Comparison of ENCODE assay signal across 24 cellular contexts in the genomic region with DNA sequence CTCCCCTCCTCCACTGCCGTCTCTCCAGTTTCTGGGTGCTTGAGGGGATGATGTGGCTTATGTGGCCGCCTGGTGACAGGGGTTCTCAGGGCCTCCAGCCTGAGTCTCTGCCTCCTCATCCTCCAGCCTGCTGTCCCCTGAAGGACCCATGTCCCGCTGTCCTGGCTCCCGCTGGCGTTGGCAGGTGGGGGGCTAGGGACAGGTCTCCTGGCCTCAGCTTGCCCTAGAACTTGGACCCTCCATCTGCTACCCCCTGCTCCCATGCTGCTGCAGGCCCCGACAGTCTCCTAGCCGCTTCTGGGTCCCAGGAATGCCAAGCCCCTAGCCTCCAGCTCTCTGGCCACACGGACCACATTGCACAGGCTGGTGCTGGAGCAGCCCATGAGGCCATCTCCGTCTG.
"Had no signal": no experiment of that assay in that cellular context is flagged by ENCODE, and none has a peak within 500 bp of the region (broad histone marks: within the 10 kb centered on the region; RNA-seq: fewer than 3 reads in every experiment).

No MANE protein-coding gene starts in this region.

- H3K27ac ChIP-seq: ascending aorta, body of pancreas had no signal

- H3K27me3 ChIP-seq: ascending aorta, body of pancreas had no signal

- H3K27me3 Mint-ChIP-seq: activated naive CD4-positive, alpha-beta T cell treated with anti-CD3 and anti-CD28 coated beads, Interleukin-2, amount 50 U/mL, for 24 hours had no signal

- DNase-seq: activated CD4-positive, alpha-beta T cell treated with anti-CD3 and anti-CD28 coated beads for 48 hours; activated CD4-positive, alpha-beta T cell treated with anti-CD3 and anti-CD28 coated beads, Interleukin-2, amount 50 U/mL, for 48 hours; activated CD8-positive, alpha-beta memory T cell treated with anti-CD3 and anti-CD28 coated beads, Interleukin-2, amount 10 ng/mL, durations not matched to agents 7 days and 5 days; activated effector memory CD4-positive, alpha-beta T cell treated with Interleukin-2 at 50 U/mL for 16 hours; activated naive CD4-positive, alpha-beta T cell; activated T-cell treated with anti-CD3 and anti-CD28 coated beads, Interleukin-2, amount 50 U/mL, for 24 hours; body of pancreas; KG1; NCI-H1048; NCI-H146; NCI-H187 treated with DMSO at 0.1 percent for 48 hours; NCI-H2081 treated with DMSO at 0.1 percent for 48 hours; NCI-H2171; NCI-H226; NCI-H526; NCI-H82; RPMI8226; SHP77 treated with DMSO at 0.1 percent for 48 hours had no signal

- H3K36me3 ChIP-seq: ascending aorta had no signal

- H3K9me3 ChIP-seq: ascending aorta had no signal

- H3K4me1 Mint-ChIP-seq: activated CD8-positive, alpha-beta memory T cell treated with anti-CD3 and anti-CD28 coated beads, Interleukin-2, amount 10 ng/mL, durations not matched to agents 7 days and 5 days; activated naive CD4-positive, alpha-beta T cell treated with anti-CD3 and anti-CD28 coated beads, Interleukin-2, amount 50 U/mL, for 24 hours; IgD-negative memory B cell had no signal

- H3K27ac Mint-ChIP-seq: activated CD8-positive, alpha-beta memory T cell treated with anti-CD3 and anti-CD28 coated beads, Interleukin-2, amount 10 ng/mL, durations not matched to agents 7 days and 5 days; activated naive CD4-positive, alpha-beta T cell treated with anti-CD3 and anti-CD28 coated beads, Interleukin-2, amount 50 U/mL, for 24 hours; activated T-cell treated with anti-CD3 and anti-CD28 coated beads, Interleukin-2, amount 50 U/mL, for 24 hours; activated T-helper 1 cell treated with anti-CD3 and anti-CD28 coated beads, Interleukin-12 subunit alpha, Interleukin-12 subunit beta, Interleukin-2, Interleukin-4 antibody, amounts not matched to agents 30 ng/mL and 10 ng/mL and 1 ng/mL, durations not matched to agents 14 hours and 24 hours and 36 hours; IgD-negative memory B cell; T-helper 1 cell treated with Interleukin-12 subunit alpha and Interleukin-12 subunit beta and Interleukin-4 antibody, amounts not matched to agents 30 μg/mL and 1 μg/mL, for 36 hours had no signal

- H3K4me3 ChIP-seq: ascending aorta, body of pancreas had no signal

- ATAC-seq: activated CD4-positive, CD25-positive, alpha-beta regulatory T cell treated with anti-CD3 and anti-CD28 coated beads, Interleukin-2, amount 50 U/mL, for 24 hours; activated CD8-positive, alpha-beta memory T cell treated with anti-CD3 and anti-CD28 coated beads, Interleukin-2, amount 10 ng/mL, durations not matched to agents 7 days and 5 days; body of pancreas had no signal

- H3K9me3 Mint-ChIP-seq: activated naive CD4-positive, alpha-beta T cell treated with anti-CD3 and anti-CD28 coated beads, Interleukin-2, amount 50 U/mL, for 24 hours; IgD-negative memory B cell had no signal

- H3K4me3 Mint-ChIP-seq: activated CD8-positive, alpha-beta memory T cell treated with anti-CD3 and anti-CD28 coated beads, Interleukin-2, amount 10 ng/mL, durations not matched to agents 7 days and 5 days; activated naive CD4-positive, alpha-beta T cell treated with anti-CD3 and anti-CD28 coated beads, Interleukin-2, amount 50 U/mL, for 24 hours; activated T-cell treated with anti-CD3 and anti-CD28 coated beads, Interleukin-2, amount 50 U/mL, for 24 hours; activated T-helper 1 cell treated with anti-CD3 and anti-CD28 coated beads, Interleukin-12 subunit alpha, Interleukin-12 subunit beta, Interleukin-2, Interleukin-4 antibody, amounts not matched to agents 30 ng/mL and 10 ng/mL and 1 ng/mL, durations not matched to agents 14 hours and 24 hours and 36 hours; IgD-negative memory B cell; T-helper 1 cell treated with Interleukin-12 subunit alpha and Interleukin-12 subunit beta and Interleukin-4 antibody, amounts not matched to agents 30 μg/mL and 1 μg/mL, for 36 hours had no signal

- H3K36me3 Mint-ChIP-seq: activated CD8-positive, alpha-beta memory T cell treated with anti-CD3 and anti-CD28 coated beads, Interleukin-2, amount 10 ng/mL, durations not matched to agents 7 days and 5 days; activated naive CD4-positive, alpha-beta T cell treated with anti-CD3 and anti-CD28 coated beads, Interleukin-2, amount 50 U/mL, for 24 hours; IgD-negative memory B cell had no signal
